18 cellular contexts compared by ENCODE assay signal in the genomic region with DNA sequence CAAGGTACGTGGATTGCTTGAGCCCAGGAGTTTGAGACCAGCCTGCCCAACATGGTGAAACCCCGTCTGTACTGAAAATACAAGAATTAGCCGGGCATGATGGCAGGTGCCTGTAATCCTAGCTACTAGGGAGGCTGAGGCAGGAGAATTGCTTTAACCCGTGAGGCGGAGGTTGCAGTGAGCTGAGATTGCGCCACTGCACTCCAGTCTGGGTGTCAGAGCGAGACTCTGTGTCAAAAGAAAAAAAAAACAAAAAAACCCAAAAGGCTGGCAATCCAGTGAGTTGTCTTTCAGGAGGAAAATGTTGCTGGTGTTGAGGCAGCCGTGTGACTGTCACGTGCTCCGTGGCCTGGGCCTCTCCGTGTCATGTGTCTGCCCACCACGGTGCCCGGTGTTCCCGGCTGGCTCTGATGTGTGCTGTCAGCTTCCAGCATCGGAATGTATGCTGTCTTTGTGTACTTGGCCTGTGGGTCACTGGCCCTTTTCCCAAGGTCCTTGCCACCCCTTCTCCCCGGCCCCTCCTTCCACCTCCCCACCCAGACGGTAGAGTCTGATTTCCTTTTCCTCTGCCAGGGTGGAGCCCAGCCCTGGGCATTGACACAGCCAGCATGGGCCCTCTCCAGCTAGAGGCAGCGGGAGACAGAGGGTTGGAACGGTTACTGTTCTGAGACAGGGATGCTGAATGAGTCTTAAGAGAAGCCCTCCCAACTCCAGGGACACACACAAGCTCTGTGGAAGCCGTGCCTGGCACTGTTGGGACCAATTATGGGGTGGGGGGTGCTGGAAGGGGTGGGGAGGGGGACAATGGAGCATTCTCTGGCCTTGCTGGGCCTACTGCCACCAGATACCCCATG. TPM values are rescaled to one million over a fixed set of nuclear protein-coding genes. Genes with fewer than 3 reads are reported as not detected.
DNase-seq lines count a peak whose midpoint lies in the region; ATAC-seq, FAIRE-seq and TF ChIP-seq lines count a peak whose summit lies in the region.
"Had no signal": no experiment of that assay in that cellular context is flagged by ENCODE, and none has a peak within 500 bp of the region (broad histone marks: within the 10 kb centered on the region; RNA-seq: fewer than 3 reads in every experiment).

No MANE protein-coding gene starts in this region.

- no peak overlapping the region for H3K27ac ChIP-seq in right atrium auricular region
- H3K27ac ChIP-seq in upper lobe of right lung: peak overlapping the region; percentile 24
- H3K27ac ChIP-seq: VCaP had no signal

- H3K27ac Mint-ChIP-seq in osteocyte (ENCODE audit: unreplicated experiment): no peak overlapping the region
- H3K27ac Mint-ChIP-seq: activated naive CD4-positive, alpha-beta T cell treated with anti-CD3 and anti-CD28 coated beads for 36 hours; CD8-positive, alpha-beta T cell had no signal

- ATAC-seq in Right ventricle myocardium inferior (peak; percentile 63), upper lobe of right lung (peak; percentile 81)
- ATAC-seq: CD8-positive, alpha-beta T cell had no signal

- H3K27me3 Mint-ChIP-seq in osteocyte (ENCODE audit: unreplicated experiment): no peaks in the 10 kb centered on the region

- H3K4me1 Mint-ChIP-seq in osteocyte (ENCODE audit: unreplicated experiment): peaks cover 4% of the 10 kb centered on the region

- no peaks in the 10 kb centered on the region for H3K36me3 ChIP-seq in right atrium auricular region
- H3K36me3 ChIP-seq in upper lobe of right lung: no peaks in the 10 kb centered on the region

- DNase-seq in Right ventricle myocardium inferior (ENCODE audit: missing footprints) (peak; percentile 80), right atrium auricular region (ENCODE audit: low spot score) (no peak), hippocampal formation (lab: John Stamatoyannopoulos, UW) (peak; percentile 93 to 98), occipital lobe (lab: John Stamatoyannopoulos, UW) (peak; percentile 94), upper lobe of right lung (peak; percentile 84), NCI-H2081 (lab: John Stamatoyannopoulos, UW) (no peak), HTR-8/SVneo (ENCODE audit: insufficient read length, low spot score) (no peak), osteocyte (ENCODE audit: extremely low spot score, unreplicated experiment) (no peak)
- DNase-seq: 8988T; activated CD8-positive, alpha-beta memory T cell treated with anti-CD3 and anti-CD28 coated beads for 24 hours; activated naive CD4-positive, alpha-beta T cell treated with anti-CD3 and anti-CD28 coated beads for 36 hours; CD8-positive, alpha-beta T cell; central memory CD4-positive, alpha-beta T cell; GDM1; H7 had no signal

- intact Hi-C loops in Right ventricle myocardium inferior (cut with DNase I): no loop called here
- intact Hi-C loops in upper lobe of right lung (cut with DNase I): no loop called here

- H3K27me3 ChIP-seq in right atrium auricular region (no peaks in the 10 kb centered on the region), upper lobe of right lung (no peaks in the 10 kb centered on the region)

- FAIRE-seq in HTR-8/SVneo (lab: Jason Lieb, UNC): no peak

- no peak for TF ChIP-seq CTCF in right atrium auricular region (IDR thresholded peaks at IDR 0.05)
- TF ChIP-seq CTCF in upper lobe of right lung (IDR thresholded peaks at IDR 0.05): no peak
- TF ChIP-seq CTCF in osteocyte (IDR thresholded peaks at IDR 0.05): no peak

- no peaks in the 10 kb centered on the region for H3K36me3 Mint-ChIP-seq in osteocyte (ENCODE audit: unreplicated experiment)
- H3K36me3 Mint-ChIP-seq: CD8-positive, alpha-beta T cell had no signal

- H3K4me3 ChIP-seq in right atrium auricular region (no peak overlapping the region), upper lobe of right lung (no peak overlapping the region)
- H3K4me3 ChIP-seq: skin epidermis had no signal

- H3K9me3 Mint-ChIP-seq in osteocyte (ENCODE audit: unreplicated experiment): no peaks in the 10 kb centered on the region
- H3K9me3 Mint-ChIP-seq: activated naive CD4-positive, alpha-beta T cell treated with anti-CD3 and anti-CD28 coated beads for 36 hours; CD8-positive, alpha-beta T cell had no signal

- H3K9me3 ChIP-seq in right atrium auricular region: no peaks in the 10 kb centered on the region
- no peaks in the 10 kb centered on the region for H3K9me3 ChIP-seq in upper lobe of right lung

- H3K4me3 Mint-ChIP-seq in osteocyte (ENCODE audit: unreplicated experiment): no peak overlapping the region
- H3K4me3 Mint-ChIP-seq: activated naive CD4-positive, alpha-beta T cell treated with anti-CD3 and anti-CD28 coated beads for 36 hours; CD8-positive, alpha-beta T cell had no signal

- H3K4me1 ChIP-seq in right atrium auricular region (no peaks in the 10 kb centered on the region), upper lobe of right lung (peaks cover 3% of the 10 kb centered on the region)

RNA-seq across cellular contexts. Expression of a gene that starts 7.2 kb away (rescaled TPM):
- total RNA-seq in Right ventricle myocardium inferior: 6.2 TPM
- total RNA-seq in right atrium auricular region: 1 to 10 TPM in 1 of 2 donors, under 1 TPM in 1; 0.83 to 2.3 TPM
- 135 TPM for total RNA-seq in occipital lobe
- total RNA-seq in upper lobe of right lung: 0.58 TPM
- total RNA-seq in osteocyte: not detected in 2 replicates

RNA-seq across cellular contexts. Expression of a gene that starts 21.5 kb away (rescaled TPM):
- total RNA-seq in Right ventricle myocardium inferior (0.78 TPM), right atrium auricular region (under 1 TPM in 1 of 2 donors, not detected in 1; 0.43 TPM), occipital lobe (2.2 TPM), upper lobe of right lung (7.4 TPM), osteocyte (1.4 and 1.5 TPM in 2 replicates)

RNA-seq across cellular contexts. Expression of a gene that starts 27.8 kb away (rescaled TPM):
- total RNA-seq in Right ventricle myocardium inferior: 0.92 TPM
- total RNA-seq in right atrium auricular region: under 1 TPM; 0.30 to 0.75 TPM
- total RNA-seq in occipital lobe: not detected
- total RNA-seq in upper lobe of right lung: 8.7 TPM
- total RNA-seq in osteocyte: not detected in 2 replicates
- total RNA-seq: M059J had no signal

RNA-seq across cellular contexts. Expression of a gene that starts 45.3 kb away (rescaled TPM):
- total RNA-seq in Right ventricle myocardium inferior (not detected), right atrium auricular region (1 to 10 TPM in 1 of 2 donors, under 1 TPM in 1; 0.33 to 2.5 TPM), occipital lobe (not detected), upper lobe of right lung (48.4 TPM), osteocyte (not detected in 2 replicates)

RNA-seq across cellular contexts. Expression of a gene that starts 49.8 kb away (rescaled TPM):
- total RNA-seq in Right ventricle myocardium inferior: 89.9 TPM
- 100 to 1,000 TPM in 1 of 2 donors, 10 to 100 TPM in 1; 88.7 to 103 TPM for total RNA-seq in right atrium auricular region
- total RNA-seq in occipital lobe: 42.6 TPM
- total RNA-seq in upper lobe of right lung: 51.4 TPM
- 50.8 and 51.6 TPM in 2 replicates for total RNA-seq in osteocyte

Comparison
In these comparisons a context has a peak if more than half of its experiments do, and no peak if none do; other contexts are left out.
1. DNase-seq: peak in Right ventricle myocardium inferior (single experiment), hippocampal formation (2 of 2), occipital lobe (single experiment) and upper lobe of right lung (single experiment); none in right atrium auricular region (single experiment), NCI-H2081 (0 of 2), HTR-8/SVneo (single experiment) and osteocyte (single experiment).
2. RNA of a gene that starts 7.2 kb away (total RNA-seq): 135 TPM in occipital lobe (single experiment); 6.2 TPM in Right ventricle myocardium inferior (single experiment), 0.83 to 2.3 TPM in right atrium auricular region, 0.58 TPM in upper lobe of right lung (single experiment) and not detected in osteocyte; every median in the first group is over 10 times any median in the second.